In the genomic region with DNA sequence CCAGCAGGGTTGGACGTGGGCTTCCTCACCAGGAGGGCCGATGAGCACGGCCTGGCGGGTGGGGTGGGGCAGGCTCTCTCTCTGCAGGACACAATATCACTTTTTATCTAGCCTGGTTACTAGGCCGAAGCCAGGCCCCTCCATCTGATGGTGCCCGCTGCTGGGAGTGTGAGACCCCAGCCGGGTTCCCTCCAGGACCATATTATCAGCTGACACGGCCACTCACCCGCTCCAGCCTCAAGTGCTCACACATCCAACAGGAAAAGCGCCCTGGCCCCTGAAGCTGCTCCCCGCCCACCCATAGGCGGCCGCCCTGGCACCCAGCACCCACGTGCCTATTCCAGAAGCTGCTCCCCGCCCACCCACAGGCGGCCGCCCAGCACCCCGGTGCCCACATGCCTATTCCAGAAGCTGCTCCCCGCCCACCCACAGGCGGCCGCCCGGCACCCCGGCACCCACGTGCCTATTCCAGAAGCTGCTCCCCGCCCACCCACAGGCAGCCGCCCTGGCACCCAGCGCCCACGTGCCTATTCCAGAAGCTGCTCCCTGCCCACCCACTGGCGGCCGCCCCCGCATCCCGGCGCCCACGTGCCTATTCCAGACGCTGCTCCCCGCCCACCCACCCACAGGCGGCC, we compare ENCODE assay signal across 17 cellular contexts. TPM values are rescaled to one million over a fixed set of nuclear protein-coding genes. Genes with fewer than 3 reads are reported as not detected.
DNase-seq lines count a peak whose midpoint lies in the region; ATAC-seq, FAIRE-seq and TF ChIP-seq lines count a peak whose summit lies in the region.
"Had no signal": no experiment of that assay in that cellular context is flagged by ENCODE, and none has a peak within 500 bp of the region (broad histone marks: within the 10 kb centered on the region; RNA-seq: fewer than 3 reads in every experiment).

No MANE protein-coding gene starts in this region.

- H3K4me3 ChIP-seq in pancreas = no peak overlapping the region
- H3K4me3 ChIP-seq: coronary artery, smooth muscle cell had no signal

- H3K9me3 ChIP-seq in pancreas = no peaks in the 10 kb centered on the region
- H3K9me3 ChIP-seq: SK-N-SH had no signal

- no peaks in the 10 kb centered on the region for H3K36me3 ChIP-seq in pancreas

- H3K27me3 ChIP-seq in pancreas = no peaks in the 10 kb centered on the region

- WGBS in pancreas, 2 donors = 91 to 94% methylated on average over 36 to 37 of the region's 37 CpGs

- no peak for FAIRE-seq in pancreas (lab: Jason Lieb, UNC)

- peak; percentile 1 for DNase-seq in stimulated activated CD4-positive, alpha-beta T cell treated with anti-CD3 and anti-CD28 coated beads, Interleukin-15, amount 100 ng/mL, for 24 hours
- DNase-seq in stimulated activated CD4-positive, alpha-beta T cell treated with anti-CD3 and anti-CD28 coated beads, Interleukin-12 subunit alpha, Interleukin-12 subunit beta, amount 100 ng/mL, for 4 hours = no peak
- DNase-seq in left cardiac atrium = peak; percentile 17
- peak in 4 of 6 donors; percentile 12 to 71 (median 43) for DNase-seq in pancreas
- DNase-seq in omental fat pad (ENCODE audit: low spot score) = no peak
- DNase-seq: DND-41, foreskin fibroblast, NCI-H146, SK-N-SH, trophoblast cell had no signal

- ATAC-seq in left cardiac atrium (no peak), pancreas (no peak), HG02981 (IDR thresholded peaks at IDR 0.05; ENCODE audit: unreplicated experiment) (no peak), GM21737 (IDR thresholded peaks at IDR 0.05; ENCODE audit: unreplicated experiment) (no peak), HG02884 (IDR thresholded peaks at IDR 0.05; ENCODE audit: unreplicated experiment) (no peak), omental fat pad (ENCODE audit: low FRiP score) (no peak)
- ATAC-seq: Panc1 had no signal

- intact Hi-C loops in left cardiac atrium (cut with DNase I) (no loop called here), pancreas (cut with DNase I) (no loop called here)

- H3K4me1 ChIP-seq in pancreas = no peaks in the 10 kb centered on the region
- H3K4me1 ChIP-seq: parathyroid adenoma had no signal

- no peak overlapping the region for H3K27ac ChIP-seq in pancreas
- H3K27ac ChIP-seq: coronary artery, parathyroid adenoma had no signal

- TF ChIP-seq CTCF in pancreas (IDR thresholded peaks at IDR 0.05) (no peak), omental fat pad (IDR thresholded peaks at IDR 0.05) (no peak)

RNA-seq across cellular contexts. Expression of a gene that starts 5.0 kb away (rescaled TPM):
- total RNA-seq in left cardiac atrium = 1 to 10 TPM; 5.4 to 8.6 TPM
- 1 to 10 TPM; 4.4 to 5.9 (median 4.9) TPM for total RNA-seq in pancreas
- 10 to 100 TPM in 1 of 2 donors, 1 to 10 TPM in 1; 9.8 to 11.2 TPM for polyA plus RNA-seq in pancreas
- 10 to 100 TPM in 3 of 4 donors, 1 to 10 TPM in 1; 5.8 to 18.6 (median 14.6) TPM for total RNA-seq in omental fat pad

Comparison
In these comparisons a context has a peak if more than half of its experiments do, and no peak if none do; other contexts are left out.
1. DNase-seq: peak in stimulated activated CD4-positive, alpha-beta T cell treated with anti-CD3 and anti-CD28 coated beads, Interleukin-15, amount 100 ng/mL, for 24 hours (single experiment), left cardiac atrium (single experiment) and pancreas (4 of 6); none in stimulated activated CD4-positive, alpha-beta T cell treated with anti-CD3 and anti-CD28 coated beads, Interleukin-12 subunit alpha, Interleukin-12 subunit beta, amount 100 ng/mL, for 4 hours (single experiment) and omental fat pad (single experiment).